Comparison of ENCODE assay signal across 28 cellular contexts in the genomic region with DNA sequence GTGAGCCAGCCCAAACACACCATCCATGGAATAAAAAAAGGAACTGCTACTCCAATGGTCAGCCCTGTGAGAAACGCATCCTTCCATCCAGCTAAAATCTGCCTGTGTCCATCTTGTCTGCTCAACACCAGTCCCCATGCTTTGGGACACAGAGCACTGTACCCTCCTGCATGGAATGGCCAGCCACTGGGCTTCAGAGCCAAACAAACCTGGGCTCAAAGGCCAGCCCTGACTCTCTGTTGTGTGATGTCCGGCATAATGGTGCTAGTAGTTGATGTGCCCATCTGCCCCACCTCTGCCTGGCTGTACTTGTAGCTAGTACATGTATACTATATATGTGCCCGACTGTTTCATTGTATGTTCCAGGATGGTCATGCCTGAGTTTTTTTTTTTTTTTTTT.
"Had no signal": no experiment of that assay in that cellular context is flagged by ENCODE, and none has a peak within 500 bp of the region (broad histone marks: within the 10 kb centered on the region; RNA-seq: fewer than 3 reads in every experiment).

No MANE protein-coding gene starts in this region.

- DNase-seq: hippocampal formation; kidney; left colon; left ventricle myocardium inferior; mesendoderm; naive B cell; nucleus accumbens; pancreas; posterior cingulate gyrus; retina; right cardiac atrium; sigmoid colon; small intestine; spleen; stimulated activated CD4-positive, alpha-beta T cell treated with anti-CD3 and anti-CD28 coated beads, Interleukin-1b, Interleukin-23, amount 100 ng/mL, for 48 hours; stimulated activated CD4-positive, alpha-beta T cell treated with anti-CD3 and anti-CD28 coated beads, Interleukin-2, amount 100 ng/mL, for 48 hours; stimulated activated CD4-positive, alpha-beta T cell treated with anti-CD3 and anti-CD28 coated beads, Interleukin-4, amount 100 ng/mL, for 4 hours; stimulated activated naive B cell treated with anti-CD40 and anti-IgM and Interleukin-4, amounts not matched to agents 10 μg/mL and 1 μg/mL and 100 μg/mL, for 72 hours; stimulated activated naive CD8-positive, alpha-beta T cell treated with anti-CD3 and anti-CD28 coated beads, Interleukin-15, Interleukin-2, amounts not matched to agents 100 U/mL and 50 U/mL, for 24 hours; stomach; testis; thyroid gland had no signal

- ATAC-seq: left colon; pancreas; right cardiac atrium; stimulated activated naive B cell treated with anti-CD40 and anti-IgM and Interleukin-4, amounts not matched to agents 10 μg/mL and 1 μg/mL and 100 μg/mL, for 72 hours; stimulated activated naive CD8-positive, alpha-beta T cell treated with anti-CD3 and anti-CD28 coated beads, Interleukin-15, Interleukin-2, amounts not matched to agents 100 U/mL and 50 U/mL, for 24 hours had no signal

- H3K4me1 ChIP-seq: pancreas, prostate gland, sigmoid colon, testis, vagina had no signal

- H3K36me3 ChIP-seq: pancreas, prostate gland, sigmoid colon, spleen, stomach, thyroid gland, vagina had no signal

- H3K4me3 Mint-ChIP-seq: mesothelial cell of epicardium, nephron, neural crest cell had no signal

- H3K27me3 Mint-ChIP-seq: naive B cell; stimulated activated naive B cell treated with anti-CD40 and anti-IgM and Interleukin-4, amounts not matched to agents 10 μg/mL and 1 μg/mL and 100 μg/mL, for 72 hours had no signal

- H3K4me1 Mint-ChIP-seq: mesothelial cell of epicardium, nephron, neural crest cell had no signal

- H3K27ac ChIP-seq: left ventricle myocardium inferior, pancreas, prostate gland, sigmoid colon, spleen, stomach, testis, thyroid gland, vagina had no signal

- H3K27me3 ChIP-seq: pancreas, sigmoid colon, spleen, stomach, testis, thyroid gland, vagina had no signal

- H3K9me3 ChIP-seq: left ventricle myocardium inferior, pancreas, prostate gland, sigmoid colon, spleen, stomach, testis, thyroid gland, vagina had no signal

- H3K27ac Mint-ChIP-seq: mesothelial cell of epicardium; nephron; stimulated activated naive B cell treated with anti-CD40 and anti-IgM and Interleukin-4, amounts not matched to agents 10 μg/mL and 1 μg/mL and 100 μg/mL, for 72 hours had no signal

- H3K36me3 Mint-ChIP-seq: naive B cell; stimulated activated naive B cell treated with anti-CD40 and anti-IgM and Interleukin-4, amounts not matched to agents 10 μg/mL and 1 μg/mL and 100 μg/mL, for 72 hours had no signal

- H3K9me3 Mint-ChIP-seq: mesothelial cell of epicardium; naive B cell; nephron; neural crest cell; stimulated activated naive B cell treated with anti-CD40 and anti-IgM and Interleukin-4, amounts not matched to agents 10 μg/mL and 1 μg/mL and 100 μg/mL, for 72 hours had no signal

- H3K4me3 ChIP-seq: left ventricle myocardium inferior, lung, pancreas, thyroid gland, vagina had no signal
